In the genomic region with DNA sequence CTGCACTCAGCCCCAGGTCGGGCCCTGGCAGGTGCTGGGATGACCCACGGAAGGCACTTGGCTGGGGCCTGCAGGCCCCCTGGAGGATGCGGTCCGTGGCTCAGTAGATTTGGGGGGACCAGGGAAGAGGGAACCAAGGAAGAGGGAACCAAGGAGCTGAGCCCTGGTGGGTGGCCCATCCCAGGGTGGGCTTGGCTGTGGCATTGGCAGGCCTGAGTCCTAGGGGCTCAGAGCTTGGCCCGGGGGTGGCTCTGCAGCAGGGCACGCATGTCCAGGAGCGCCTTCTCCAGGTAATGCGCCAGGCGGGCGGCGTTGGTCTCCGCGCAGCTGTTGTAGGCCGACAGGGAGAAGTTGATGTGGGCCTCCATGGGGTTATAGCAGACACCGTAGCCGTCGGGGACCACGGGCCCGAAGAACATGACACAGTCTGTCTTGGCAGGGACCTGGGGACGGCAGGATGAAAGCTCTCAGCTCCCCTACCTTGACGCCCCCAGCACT, we compare ENCODE assay signal across 28 cellular contexts.
"Had no signal": no experiment of that assay in that cellular context is flagged by ENCODE, and none has a peak within 500 bp of the region (broad histone marks: within the 10 kb centered on the region; RNA-seq: fewer than 3 reads in every experiment).

No MANE protein-coding gene starts in this region.

- FAIRE-seq: kidney had no signal

- DNase-seq: activated CD4-positive, alpha-beta T cell treated with anti-CD3 and anti-CD28 coated beads for 36 hours; activated CD4-positive, CD25-positive, alpha-beta regulatory T cell; activated CD8-positive, alpha-beta memory T cell treated with anti-CD3 and anti-CD28 coated beads, Interleukin-2, amount 10 ng/mL, durations not matched to agents 7 days and 5 days; activated CD8-positive, alpha-beta T cell treated with anti-CD3 and anti-CD28 coated beads, Interleukin-2, amount 10 ng/mL, durations not matched to agents 7 days and 5 days; activated effector memory CD4-positive, alpha-beta T cell treated with Interleukin-2 at 50 U/mL for 16 hours; activated naive CD4-positive, alpha-beta T cell treated with Interleukin-2 at 50 U/mL for 16 hours; activated naive CD8-positive, alpha-beta T cell treated with anti-CD3 and anti-CD28 coated beads, Interleukin-2, amount 10 ng/mL, durations not matched to agents 7 days and 5 days; amniotic stem cell; central memory CD4-positive, alpha-beta T cell; endodermal cell; foreskin keratinocyte; heart left ventricle; hypothalamus; immature natural killer cell; kidney; mesendoderm; stimulated activated CD4-positive, alpha-beta T cell treated with anti-CD3 and anti-CD28 coated beads, Interleukin-4, amount 100 ng/mL, for 24 hours; stimulated activated naive CD8-positive, alpha-beta T cell treated with anti-CD3 and anti-CD28 coated beads, Interleukin-15, amount 100 ng/mL, for 72 hours; substantia nigra had no signal

- ATAC-seq: activated CD4-positive, alpha-beta T cell treated with anti-CD3 and anti-CD28 coated beads for 36 hours; activated CD8-positive, alpha-beta memory T cell treated with anti-CD3 and anti-CD28 coated beads, Interleukin-2, amount 10 ng/mL, durations not matched to agents 7 days and 5 days; activated CD8-positive, alpha-beta T cell treated with anti-CD3 and anti-CD28 coated beads, Interleukin-2, amount 10 ng/mL, durations not matched to agents 7 days and 5 days; foreskin keratinocyte; mucosa of descending colon; stimulated activated memory B cell treated with anti-CD40 and anti-IgM and Interleukin-4, amounts not matched to agents 10 μg/mL and 1 μg/mL and 100 μg/mL, for 72 hours; stimulated activated naive CD8-positive, alpha-beta T cell treated with anti-CD3 and anti-CD28 coated beads, Interleukin-15, amount 100 ng/mL, for 72 hours had no signal

- H3K27me3 ChIP-seq: breast epithelium, esophagus muscularis mucosa, foreskin keratinocyte, heart left ventricle, vagina had no signal

- H3K4me3 ChIP-seq: breast epithelium, esophagus muscularis mucosa, heart left ventricle, lung, mucosa of descending colon, vagina had no signal

- H3K27ac ChIP-seq: breast epithelium, esophagus muscularis mucosa, foreskin keratinocyte, vagina had no signal

- H3K27ac Mint-ChIP-seq: activated CD4-positive, alpha-beta T cell treated with anti-CD3 and anti-CD28 coated beads for 36 hours; activated CD8-positive, alpha-beta memory T cell treated with anti-CD3 and anti-CD28 coated beads, Interleukin-2, amount 10 ng/mL, durations not matched to agents 7 days and 5 days; activated CD8-positive, alpha-beta T cell treated with anti-CD3 and anti-CD28 coated beads, Interleukin-2, amount 10 ng/mL, durations not matched to agents 7 days and 5 days; activated naive CD8-positive, alpha-beta T cell treated with anti-CD3 and anti-CD28 coated beads, Interleukin-2, amount 10 ng/mL, durations not matched to agents 7 days and 5 days; dendritic cell treated with granulocyte-macrophage colony-stimulating factor and Interleukin-4, amounts not matched to agents 40 ng/mL and 50 ng/mL, for 4 days; immature natural killer cell; nephron; stimulated activated memory B cell treated with anti-CD40 and anti-IgM and Interleukin-4, amounts not matched to agents 10 μg/mL and 1 μg/mL and 100 μg/mL, for 72 hours; type B pancreatic cell had no signal

- H3K9me3 ChIP-seq: breast epithelium, esophagus muscularis mucosa, heart left ventricle, mucosa of descending colon, vagina had no signal

- H3K9me3 Mint-ChIP-seq: activated naive CD8-positive, alpha-beta T cell treated with anti-CD3 and anti-CD28 coated beads, Interleukin-2, amount 10 ng/mL, durations not matched to agents 7 days and 5 days; dendritic cell treated with granulocyte-macrophage colony-stimulating factor and Interleukin-4, amounts not matched to agents 40 ng/mL and 50 ng/mL, for 4 days; endodermal cell; immature natural killer cell; nephron; stimulated activated memory B cell treated with anti-CD40 and anti-IgM and Interleukin-4, amounts not matched to agents 10 μg/mL and 1 μg/mL and 100 μg/mL, for 72 hours; stimulated activated naive CD8-positive, alpha-beta T cell treated with anti-CD3 and anti-CD28 coated beads, Interleukin-15, amount 100 ng/mL, for 72 hours; type B pancreatic cell had no signal

- H3K4me1 Mint-ChIP-seq: activated CD4-positive, alpha-beta T cell treated with anti-CD3 and anti-CD28 coated beads for 36 hours; activated CD8-positive, alpha-beta memory T cell treated with anti-CD3 and anti-CD28 coated beads, Interleukin-2, amount 10 ng/mL, durations not matched to agents 7 days and 5 days; activated naive CD8-positive, alpha-beta T cell treated with anti-CD3 and anti-CD28 coated beads, Interleukin-2, amount 10 ng/mL, durations not matched to agents 7 days and 5 days; endodermal cell; immature natural killer cell; nephron; stimulated activated memory B cell treated with anti-CD40 and anti-IgM and Interleukin-4, amounts not matched to agents 10 μg/mL and 1 μg/mL and 100 μg/mL, for 72 hours; stimulated activated naive CD8-positive, alpha-beta T cell treated with anti-CD3 and anti-CD28 coated beads, Interleukin-15, amount 100 ng/mL, for 72 hours had no signal

- H3K4me3 Mint-ChIP-seq: activated CD4-positive, alpha-beta T cell treated with anti-CD3 and anti-CD28 coated beads for 36 hours; activated CD8-positive, alpha-beta memory T cell treated with anti-CD3 and anti-CD28 coated beads, Interleukin-2, amount 10 ng/mL, durations not matched to agents 7 days and 5 days; activated CD8-positive, alpha-beta T cell treated with anti-CD3 and anti-CD28 coated beads, Interleukin-2, amount 10 ng/mL, durations not matched to agents 7 days and 5 days; activated naive CD8-positive, alpha-beta T cell treated with anti-CD3 and anti-CD28 coated beads, Interleukin-2, amount 10 ng/mL, durations not matched to agents 7 days and 5 days; dendritic cell treated with granulocyte-macrophage colony-stimulating factor and Interleukin-4, amounts not matched to agents 40 ng/mL and 50 ng/mL, for 4 days; endodermal cell; immature natural killer cell; nephron; stimulated activated memory B cell treated with anti-CD40 and anti-IgM and Interleukin-4, amounts not matched to agents 10 μg/mL and 1 μg/mL and 100 μg/mL, for 72 hours; stimulated activated naive CD8-positive, alpha-beta T cell treated with anti-CD3 and anti-CD28 coated beads, Interleukin-15, amount 100 ng/mL, for 72 hours; type B pancreatic cell had no signal

- H3K4me1 ChIP-seq: breast epithelium, foreskin keratinocyte, vagina had no signal

- H3K36me3 ChIP-seq: breast epithelium had no signal

- H3K36me3 Mint-ChIP-seq: activated CD8-positive, alpha-beta memory T cell treated with anti-CD3 and anti-CD28 coated beads, Interleukin-2, amount 10 ng/mL, durations not matched to agents 7 days and 5 days; activated naive CD8-positive, alpha-beta T cell treated with anti-CD3 and anti-CD28 coated beads, Interleukin-2, amount 10 ng/mL, durations not matched to agents 7 days and 5 days; type B pancreatic cell had no signal

- H3K27me3 Mint-ChIP-seq: activated CD4-positive, alpha-beta T cell treated with anti-CD3 and anti-CD28 coated beads for 36 hours; activated CD8-positive, alpha-beta memory T cell treated with anti-CD3 and anti-CD28 coated beads, Interleukin-2, amount 10 ng/mL, durations not matched to agents 7 days and 5 days; activated naive CD8-positive, alpha-beta T cell treated with anti-CD3 and anti-CD28 coated beads, Interleukin-2, amount 10 ng/mL, durations not matched to agents 7 days and 5 days; dendritic cell treated with granulocyte-macrophage colony-stimulating factor and Interleukin-4, amounts not matched to agents 40 ng/mL and 50 ng/mL, for 4 days; stimulated activated memory B cell treated with anti-CD40 and anti-IgM and Interleukin-4, amounts not matched to agents 10 μg/mL and 1 μg/mL and 100 μg/mL, for 72 hours; stimulated activated naive CD8-positive, alpha-beta T cell treated with anti-CD3 and anti-CD28 coated beads, Interleukin-15, amount 100 ng/mL, for 72 hours; type B pancreatic cell had no signal
